Comparison of ENCODE assay signal across 11 cellular contexts in the genomic region with DNA sequence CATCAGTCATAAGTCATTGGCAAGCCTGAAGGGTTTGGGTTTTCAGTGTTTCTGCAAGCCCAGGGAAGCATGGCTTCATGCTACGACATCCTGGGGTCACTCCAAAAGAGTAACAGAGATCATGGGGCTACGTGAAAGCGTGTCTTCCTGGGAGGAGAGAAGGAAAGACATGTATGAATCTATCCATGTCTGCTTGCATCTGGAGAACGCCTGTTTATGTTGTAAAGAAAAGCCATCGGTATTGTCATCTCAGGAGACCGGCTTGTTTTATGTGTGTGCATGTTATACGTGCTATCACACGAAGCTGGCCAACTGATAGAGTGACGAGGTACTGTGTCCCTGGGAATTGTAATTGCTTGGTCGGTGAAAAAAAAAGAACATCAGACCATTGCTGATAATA. TPM values are rescaled to one million over a fixed set of nuclear protein-coding genes. Genes with fewer than 3 reads are reported as not detected.
DNase-seq lines count a peak whose midpoint lies in the region; ATAC-seq, FAIRE-seq and TF ChIP-seq lines count a peak whose summit lies in the region.
"Had no signal": no experiment of that assay in that cellular context is flagged by ENCODE, and none has a peak within 500 bp of the region (broad histone marks: within the 10 kb centered on the region; RNA-seq: fewer than 3 reads in every experiment).

No MANE protein-coding gene starts in this region.

- peak overlapping the region; percentile 60 for H2AFZ ChIP-seq in IMR-90 (replicated peaks; ENCODE audit: low read length, poor library complexity)

- intact Hi-C loops in IMR-90 (cut with micrococcal nuclease): loop anchor here (10.0 kb wide), 2 partner anchors 268 to 788 kb away; no protein-coding TSS in a partner anchor
- intact Hi-C loops in gastrocnemius medialis (cut with DNase I; ENCODE audit: low total_unique reads): no loop called here

- TF ChIP-seq POLR2A in IMR-90 (IDR thresholded peaks at IDR 0.05; ENCODE audit: low read depth, low read length): no peak
- TF ChIP-seq POLR2A in gastrocnemius medialis (IDR thresholded peaks at IDR 0.05): no peak

- H3K4me3 ChIP-seq in IMR-90 (ENCODE audit: insufficient read depth, low read depth, low read length) (peak overlapping the region; percentile 88), astrocyte of the cerebellum (ENCODE audit: low read depth, low read length) (peak overlapping the region; percentile 72), iPS-18c (ENCODE audit: insufficient read depth, low read depth, low read length) (peak overlapping the region; percentile 15; the same call in 1 of the 2 replicates), gastrocnemius medialis (peak overlapping the region; percentile 43 to 49 (median 44))

- no peaks in the 10 kb centered on the region for H4K20me1 ChIP-seq in IMR-90 (ENCODE audit: insufficient read depth, low read length)

- peak overlapping the region; percentile 65; the same call in 1 of the 2 replicates for H3K4ac ChIP-seq in IMR-90 (ENCODE audit: low read depth, low read length)

- peak overlapping the region; percentile 23 for H2BK120ac ChIP-seq in IMR-90 (ENCODE audit: low read depth, low read length)

- H3K36me3 ChIP-seq in IMR-90 (ENCODE audit: control insufficient read depth, insufficient read depth, low read length): no peaks in the 10 kb centered on the region
- H3K36me3 ChIP-seq in gastrocnemius medialis: no peaks in the 10 kb centered on the region
- H3K36me3 ChIP-seq: neutrophil had no signal

- 0 out of 4 replicates have a peak overlapping the region, but pooled peaks of 1 of the 2 experiments have one; percentile 6 for H4K8ac ChIP-seq in IMR-90 (ENCODE audit: low read depth in 2 of 2, low read length in 2 of 2)

- peak overlapping the region; percentile 57; the same call in 1 of the 2 replicates for H2BK20ac ChIP-seq in IMR-90 (ENCODE audit: low read depth, low read length)

- H3K9me3 ChIP-seq in IMR-90 (ENCODE audit: control insufficient read depth, insufficient read depth, low read length): no peaks in the 10 kb centered on the region
- no peaks in the 10 kb centered on the region for H3K9me3 ChIP-seq in iPS-18c (ENCODE audit: control insufficient read depth, insufficient read depth, low read length)
- H3K9me3 ChIP-seq in gastrocnemius medialis: no peaks in the 10 kb centered on the region
- H3K9me3 ChIP-seq: neutrophil had no signal

- H2AK5ac ChIP-seq in IMR-90 (ENCODE audit: low read depth, low read length): peak overlapping the region; percentile 18

- peak overlapping the region; percentile 82 for H3K4me2 ChIP-seq in IMR-90 (ENCODE audit: low read depth, low read length)

- H3K4me1 ChIP-seq in IMR-90 (ENCODE audit: control insufficient read depth, insufficient read depth, low read length) (peaks cover 5% of the 10 kb centered on the region), gastrocnemius medialis (no peaks in the 10 kb centered on the region)

- no peak overlapping the region for H2AK9ac ChIP-seq in IMR-90 (replicated peaks; ENCODE audit: low read depth, low read length, poor library complexity)

- H3K27ac ChIP-seq in IMR-90 (ENCODE audit: insufficient read depth, low read length): peak overlapping the region; percentile 15; the same call in 1 of the 2 replicates
- peak overlapping the region; percentile 20 to 58 (median 44) for H3K27ac ChIP-seq in gastrocnemius medialis
- H3K27ac ChIP-seq: neutrophil had no signal

- H3K79me1 ChIP-seq in IMR-90 (ENCODE audit: low read depth in 1 of 2, low read length in 2 of 2): peaks cover 0 to 17% of the 10 kb centered on the region in 2 experiments; a peak in 2 of 4 replicates

- H3K23ac ChIP-seq in IMR-90 (ENCODE audit: low read depth, low read length): peak overlapping the region; percentile 37

- in situ Hi-C loops in IMR-90 (cut with MboI; ENCODE audit: low sequenced_read_pairs) (no loop called here), astrocyte of the cerebellum (cut with HindIII; ENCODE audit: low sequenced_read_pairs) (no loop called here), gastrocnemius medialis (cut with MboI; ENCODE audit: low sequenced_read_pairs in 4 of 4) (no loop called here)

- peak overlapping the region; percentile 9; the same call in 1 of the 2 replicates for H4K5ac ChIP-seq in IMR-90 (ENCODE audit: low read depth, low read length)

- peak overlapping the region; percentile 66 for H2BK5ac ChIP-seq in IMR-90 (ENCODE audit: low read depth, low read length, poor library complexity, severe bottlenecking)

- dilution Hi-C loops in IMR-90 (cut with HindIII; ENCODE audit: low sequenced_read_pairs, unreplicated experiment): no loop called here

- ATAC-seq in IMR-90 (ENCODE audit: low read depth) (no peak), gastrocnemius medialis (no peak)

- CTCF ChIA-PET in IMR-90 (lab: Yijun Ruan, JAX): interaction anchor here (0.6 kb wide), 1 partner anchor 26 kb away, joined by 3 read pairs; no protein-coding TSS in a partner anchor

- POLR2A ChIA-PET in IMR-90 (lab: Charles Lee; ENCODE audit: unreplicated experiment): interaction anchor here (0.6 kb wide), 2 partner anchors 349 to 987 kb away, joined by 3 read pairs; no protein-coding TSS in a partner anchor

- no peak for DNase-seq in IMR-90
- no peak for DNase-seq in astrocyte of the cerebellum (ENCODE audit: low read depth)
- no peak for DNase-seq in gastrocnemius medialis
- DNase-seq in NOMO-1 treated with dmso at 0.1 percent for 144 hours (lab: John Stamatoyannopoulos, UW; ENCODE audit: unreplicated experiment): no peak
- no peak for DNase-seq in NCI-H1930 (lab: John Stamatoyannopoulos, UW)
- DNase-seq in HTR-8/SVneo (ENCODE audit: insufficient read length, low spot score): no peak
- no peak for DNase-seq in SHP77 treated with DMSO at 0.1 percent for 48 hours (lab: John Stamatoyannopoulos, UW)

- no peak overlapping the region for H3K56ac ChIP-seq in IMR-90 (ENCODE audit: extremely low read depth, insufficient read depth, low read length)

- 0 out of 3 replicates have a peak overlapping the region, but pooled peaks have one; percentile 35 for H2BK15ac ChIP-seq in IMR-90 (ENCODE audit: low read depth, low read length)

- H4K91ac ChIP-seq in IMR-90 (ENCODE audit: insufficient read depth, low read depth, low read length): peak overlapping the region; percentile 7

- TF ChIP-seq CTCF in IMR-90 (conservative IDR thresholded peaks at IDR 0.05; ENCODE audit: low read depth, low read length) (no peak), astrocyte of the cerebellum (IDR thresholded peaks at IDR 0.05; ENCODE audit: low read depth, low read length, missing control alignments) (no peak), gastrocnemius medialis (IDR thresholded peaks at IDR 0.05 in 4 of 5, conservative IDR thresholded peaks at IDR 0.05 in 1 of 5) (no peak)

- TF ChIP-seq RAD21 in IMR-90 (IDR thresholded peaks at IDR 0.05; ENCODE audit: low read length): no peak

- no peak for FAIRE-seq in HTR-8/SVneo (lab: Jason Lieb, UNC)
- FAIRE-seq: colon, TTC549 had no signal

- 72% methylated on average over 7 of the region's 10 CpGs; no CpG with 5 or more reads in 1 of the 2 experiments for WGBS in IMR-90 (ENCODE audit: extremely low coverage in 2 of 2, insufficient read length in 1 of 2), 2 experiments

- peak overlapping the region; percentile 71 for H3K18ac ChIP-seq in IMR-90 (ENCODE audit: low read depth, low read length)

- no peaks in the 10 kb centered on the region for H3K27me3 ChIP-seq in IMR-90 (ENCODE audit: control insufficient read depth, insufficient read depth, low read length)
- H3K27me3 ChIP-seq in gastrocnemius medialis: peaks cover 33 to 48% (median 34%) of the 10 kb centered on the region in 3 donors

- H3K9ac ChIP-seq in IMR-90 (ENCODE audit: low read depth, low read length): peak overlapping the region; percentile 86

- no peaks in the 10 kb centered on the region for H3K9me1 ChIP-seq in IMR-90 (ENCODE audit: insufficient read depth, low read length)

- BruUV-seq in IMR-90 (replicated peaks; lab: Mats Ljungman, UMichigan): no TSS peak

- 0 out of 2 replicates have a peak overlapping the region, but pooled peaks have one; percentile 10 for H3K14ac ChIP-seq in IMR-90 (replicated peaks; ENCODE audit: low read depth, low read length)

TF ChIP-seq in IMR-90, 13 proteins besides CTCF, POLR2A, EP300 and RAD21:
- TF ChIP-seq, protein P1, sequence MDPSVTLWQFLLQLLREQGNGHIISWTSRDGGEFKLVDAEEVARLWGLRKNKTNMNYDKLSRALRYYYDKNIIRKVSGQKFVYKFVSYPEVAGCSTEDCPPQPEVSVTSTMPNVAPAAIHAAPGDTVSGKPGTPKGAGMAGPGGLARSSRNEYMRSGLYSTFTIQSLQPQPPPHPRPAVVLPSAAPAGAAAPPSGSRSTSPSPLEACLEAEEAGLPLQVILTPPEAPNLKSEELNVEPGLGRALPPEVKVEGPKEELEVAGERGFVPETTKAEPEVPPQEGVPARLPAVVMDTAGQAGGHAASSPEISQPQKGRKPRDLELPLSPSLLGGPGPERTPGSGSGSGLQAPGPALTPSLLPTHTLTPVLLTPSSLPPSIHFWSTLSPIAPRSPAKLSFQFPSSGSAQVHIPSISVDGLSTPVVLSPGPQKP (IDR thresholded peaks at IDR 0.05; ENCODE audit: borderline replicate concordance, low read depth, low read length): no peak
- TF ChIP-seq FOS (IDR thresholded peaks at IDR 0.05; ENCODE audit: low read depth, low read length): no peak
- TF ChIP-seq MXI1 (IDR thresholded peaks at IDR 0.05; ENCODE audit: borderline replicate concordance, low read depth, low read length): no peak
- TF ChIP-seq MAZ (IDR thresholded peaks at IDR 0.05; ENCODE audit: borderline replicate concordance, low read depth, low read length): no peak
- TF ChIP-seq BHLHE40 (IDR thresholded peaks at IDR 0.05; ENCODE audit: low read depth, low read length): no peak
- TF ChIP-seq SMC3 (IDR thresholded peaks at IDR 0.05; ENCODE audit: low read depth, low read length): no peak
- TF ChIP-seq RCOR1 (IDR thresholded peaks at IDR 0.05; ENCODE audit: insufficient replicate concordance, low read length): no peak
- no peak for TF ChIP-seq CEBPB (IDR thresholded peaks at IDR 0.05; ENCODE audit: low read depth, low read length)
- no peak for TF ChIP-seq CHD1 (IDR thresholded peaks at IDR 0.05; ENCODE audit: low read depth, low read length)
TF ChIP-seq in IMR-90: peak in this region for 0.

RNA-seq across cellular contexts. Expression of gene CDH6, which starts 0.5 kb away (rescaled TPM):
- 211 and 232 TPM in 2 replicates for total RNA-seq in IMR-90 (2012; rRNA removed)
- polyA plus RNA-seq in IMR-90 (2012; rRNA removed): 69.1 and 72.2 TPM in 2 replicates
- 21.5 and 33.5 TPM in 2 replicates for polyA plus RNA-seq in IMR-90 (2012; cell fraction: cytosol; rRNA removed)
- 22.6 and 44.0 TPM in 2 replicates for polyA plus RNA-seq in IMR-90 (2012; cell fraction: nucleus; rRNA removed; ENCODE audit: low replicate concordance)
- total RNA-seq in gastrocnemius medialis: 1 to 10 TPM in 3 of 4 donors, under 1 TPM in 1; 1.00 to 2.9 (median 1.4) TPM

Comparison
In these comparisons a context has a peak if more than half of its experiments do, and no peak if none do; other contexts are left out.
1. H3K4me3 ChIP-seq: peak in every context shown above with its lines; median percentile 88 in IMR-90; 72 in astrocyte of the cerebellum; 44 in gastrocnemius medialis; 15 in iPS-18c.
2. RNA of gene CDH6, which starts 0.5 kb away (total RNA-seq): 211 to 232 TPM in IMR-90; 1.00 to 2.9 TPM in gastrocnemius medialis; every median in the first group is over 10 times any median in the second.